ENCODE assay signal across 37 cellular contexts in the genomic region with DNA sequence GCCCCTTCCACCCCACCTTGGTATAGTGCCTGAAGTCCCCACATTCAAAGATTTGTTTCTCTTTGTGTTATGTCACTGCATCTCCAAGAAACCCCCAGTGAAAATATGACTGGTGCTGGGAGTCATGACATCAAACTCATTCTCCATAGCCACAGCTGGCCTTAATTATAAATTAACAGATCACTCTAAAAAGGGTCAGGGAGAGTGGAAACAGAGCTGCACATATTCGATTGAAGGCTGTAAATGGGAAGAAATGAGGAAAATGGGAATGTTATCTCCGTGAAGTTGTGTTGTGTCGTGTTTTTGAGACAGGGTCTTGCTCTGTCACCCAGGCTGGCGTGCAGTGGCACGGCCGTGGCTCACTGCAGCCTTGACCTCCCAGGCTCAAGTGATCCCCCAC.
"Had no signal": no experiment of that assay in that cellular context is flagged by ENCODE, and none has a peak within 500 bp of the region (broad histone marks: within the 10 kb centered on the region; RNA-seq: fewer than 3 reads in every experiment).

No MANE protein-coding gene starts in this region.

- DNase-seq: activated CD4-positive, alpha-beta memory T cell treated with anti-CD3 and anti-CD28 coated beads, Interleukin-2, amount 10 ng/mL, durations not matched to agents 7 days and 5 days; activated CD4-positive, alpha-beta T cell treated with anti-CD3 and anti-CD28 coated beads for 1 hour; activated CD4-positive, alpha-beta T cell treated with anti-CD3 and anti-CD28 coated beads for 36 hours; activated CD4-positive, alpha-beta T cell treated with anti-CD3 and anti-CD28 coated beads for 48 hours; activated CD4-positive, alpha-beta T cell treated with anti-CD3 and anti-CD28 coated beads, Interleukin-2, amount 50 U/mL, for 48 hours; activated CD4-positive, CD25-positive, alpha-beta regulatory T cell; activated CD8-positive, alpha-beta memory T cell treated with anti-CD3 and anti-CD28 coated beads for 24 hours; activated CD8-positive, alpha-beta memory T cell treated with anti-CD3 and anti-CD28 coated beads, Interleukin-2, amount 10 ng/mL, durations not matched to agents 7 days and 5 days; activated CD8-positive, alpha-beta memory T cell treated with anti-CD3 and anti-CD28 coated beads, Interleukin-2, amount 50 U/mL, for 48 hours; activated CD8-positive, alpha-beta T cell treated with anti-CD3 and anti-CD28 coated beads, Interleukin-2, amount 10 ng/mL, durations not matched to agents 7 days and 5 days; activated effector memory CD4-positive, alpha-beta T cell treated with Interleukin-2 at 50 U/mL for 16 hours; activated gamma-delta T cell; activated naive CD4-positive, alpha-beta T cell treated with anti-CD3 and anti-CD28 coated beads, Interleukin-2, amount 10 ng/mL, durations not matched to agents 7 days and 5 days; activated naive CD4-positive, alpha-beta T cell treated with Interleukin-2 at 50 U/mL for 16 hours; activated naive CD8-positive, alpha-beta T cell treated with anti-CD3 and anti-CD28 coated beads, Interleukin-2, amount 10 ng/mL, durations not matched to agents 7 days and 5 days; activated naive CD8-positive, alpha-beta T cell treated with anti-CD3 and anti-CD28 coated beads, Interleukin-2, amount 50 U/mL, for 24 hours; activated T-cell treated with anti-CD3 and anti-CD28 coated beads, Interleukin-2, amount 50 U/mL, for 24 hours; activated T-cell treated with anti-CD3 and anti-CD28 coated beads, Interleukin-2, amount 50 U/mL, for 48 hours; amygdala; anterior cingulate cortex; caudate nucleus; cerebellar nuclear complex; T-helper 1 cell; T-helper 2 cell; T-helper 9 cell had no signal

- H3K36me3 Mint-ChIP-seq: activated CD8-positive, alpha-beta memory T cell treated with anti-CD3 and anti-CD28 coated beads, Interleukin-2, amount 10 ng/mL, durations not matched to agents 7 days and 5 days; activated naive CD8-positive, alpha-beta T cell treated with anti-CD3 and anti-CD28 coated beads, Interleukin-2, amount 10 ng/mL, durations not matched to agents 7 days and 5 days had no signal

- H3K9me3 Mint-ChIP-seq: activated CD4-positive, alpha-beta memory T cell treated with anti-CD3 and anti-CD28 coated beads, Interleukin-2, amount 10 ng/mL, durations not matched to agents 7 days and 5 days; activated naive CD4-positive, alpha-beta T cell treated with anti-CD3 and anti-CD28 coated beads, Interleukin-2, amount 10 ng/mL, durations not matched to agents 7 days and 5 days; activated naive CD4-positive, alpha-beta T cell treated with anti-CD3 and anti-CD28 coated beads, Interleukin-2, amount 50 U/mL, for 24 hours; activated naive CD8-positive, alpha-beta T cell treated with anti-CD3 and anti-CD28 coated beads, Interleukin-2, amount 10 ng/mL, durations not matched to agents 7 days and 5 days; activated naive CD8-positive, alpha-beta T cell treated with anti-CD3 and anti-CD28 coated beads, Interleukin-2, amount 50 U/mL, for 24 hours; activated T-cell treated with anti-CD3 and anti-CD28 coated beads, Interleukin-2, amount 50 U/mL, for 24 hours; activated T-helper 2 cell treated with anti-CD3 and anti-CD28 coated beads, Interferon-gamma antibody, Interleukin-2, Interleukin-4, amounts not matched to agents 10 μg/mL and 5 μg/mL and 100 μg/mL, durations not matched to agents 14 hours and 24 hours and 36 hours; brain; central memory CD8-positive, alpha-beta T cell; T-helper 1 cell treated with Interleukin-12 subunit alpha and Interleukin-12 subunit beta and Interleukin-4 antibody, amounts not matched to agents 30 μg/mL and 1 μg/mL, for 36 hours; T-helper 2 cell treated with Interferon-gamma antibody and Interleukin-4, amounts not matched to agents 5 μg/mL and 100 μg/mL, for 36 hours; WTC11 had no signal

- H3K4me1 Mint-ChIP-seq: activated CD4-positive, alpha-beta memory T cell treated with anti-CD3 and anti-CD28 coated beads, Interleukin-2, amount 10 ng/mL, durations not matched to agents 7 days and 5 days; activated CD4-positive, alpha-beta T cell treated with anti-CD3 and anti-CD28 coated beads for 36 hours; activated naive CD4-positive, alpha-beta T cell treated with anti-CD3 and anti-CD28 coated beads, Interleukin-2, amount 10 ng/mL, durations not matched to agents 7 days and 5 days; activated naive CD4-positive, alpha-beta T cell treated with anti-CD3 and anti-CD28 coated beads, Interleukin-2, amount 50 U/mL, for 24 hours; activated naive CD8-positive, alpha-beta T cell treated with anti-CD3 and anti-CD28 coated beads, Interleukin-2, amount 10 ng/mL, durations not matched to agents 7 days and 5 days; activated naive CD8-positive, alpha-beta T cell treated with anti-CD3 and anti-CD28 coated beads, Interleukin-2, amount 50 U/mL, for 24 hours; brain; central memory CD8-positive, alpha-beta T cell; WTC11 had no signal

- H3K27me3 Mint-ChIP-seq: activated CD4-positive, alpha-beta memory T cell treated with anti-CD3 and anti-CD28 coated beads, Interleukin-2, amount 10 ng/mL, durations not matched to agents 7 days and 5 days; activated CD4-positive, alpha-beta T cell treated with anti-CD3 and anti-CD28 coated beads for 36 hours; activated CD8-positive, alpha-beta memory T cell treated with anti-CD3 and anti-CD28 coated beads, Interleukin-2, amount 10 ng/mL, durations not matched to agents 7 days and 5 days; activated naive CD4-positive, alpha-beta T cell treated with anti-CD3 and anti-CD28 coated beads, Interleukin-2, amount 10 ng/mL, durations not matched to agents 7 days and 5 days; activated naive CD4-positive, alpha-beta T cell treated with anti-CD3 and anti-CD28 coated beads, Interleukin-2, amount 50 U/mL, for 24 hours; activated naive CD8-positive, alpha-beta T cell; activated naive CD8-positive, alpha-beta T cell treated with anti-CD3 and anti-CD28 coated beads, Interleukin-2, amount 10 ng/mL, durations not matched to agents 7 days and 5 days; activated naive CD8-positive, alpha-beta T cell treated with anti-CD3 and anti-CD28 coated beads, Interleukin-2, amount 50 U/mL, for 24 hours; activated T-cell treated with anti-CD3 and anti-CD28 coated beads, Interleukin-2, amount 50 U/mL, for 24 hours; brain; central memory CD8-positive, alpha-beta T cell had no signal

- H3K4me3 Mint-ChIP-seq: activated CD4-positive, alpha-beta memory T cell treated with anti-CD3 and anti-CD28 coated beads, Interleukin-2, amount 10 ng/mL, durations not matched to agents 7 days and 5 days; activated CD4-positive, alpha-beta T cell treated with anti-CD3 and anti-CD28 coated beads for 36 hours; activated CD8-positive, alpha-beta memory T cell treated with anti-CD3 and anti-CD28 coated beads, Interleukin-2, amount 10 ng/mL, durations not matched to agents 7 days and 5 days; activated CD8-positive, alpha-beta T cell treated with anti-CD3 and anti-CD28 coated beads, Interleukin-2, amount 10 ng/mL, durations not matched to agents 7 days and 5 days; activated naive CD4-positive, alpha-beta T cell treated with anti-CD3 and anti-CD28 coated beads, Interleukin-2, amount 10 ng/mL, durations not matched to agents 7 days and 5 days; activated naive CD4-positive, alpha-beta T cell treated with anti-CD3 and anti-CD28 coated beads, Interleukin-2, amount 50 U/mL, for 24 hours; activated naive CD8-positive, alpha-beta T cell; activated naive CD8-positive, alpha-beta T cell treated with anti-CD3 and anti-CD28 coated beads, Interleukin-2, amount 10 ng/mL, durations not matched to agents 7 days and 5 days; activated naive CD8-positive, alpha-beta T cell treated with anti-CD3 and anti-CD28 coated beads, Interleukin-2, amount 50 U/mL, for 24 hours; activated T-cell treated with anti-CD3 and anti-CD28 coated beads, Interleukin-2, amount 50 U/mL, for 24 hours; brain; central memory CD8-positive, alpha-beta T cell; T-helper 1 cell treated with Interleukin-12 subunit alpha and Interleukin-12 subunit beta and Interleukin-4 antibody, amounts not matched to agents 30 μg/mL and 1 μg/mL, for 36 hours; T-helper 2 cell treated with Interferon-gamma antibody and Interleukin-4, amounts not matched to agents 5 μg/mL and 100 μg/mL, for 36 hours; WTC11 had no signal

- H3K27me3 ChIP-seq: ascending aorta, cardiac muscle cell had no signal

- H3K9me3 ChIP-seq: ascending aorta had no signal

- H3K27ac ChIP-seq: ascending aorta, cardiac muscle cell, VCaP had no signal

- H3K27ac Mint-ChIP-seq: activated CD4-positive, alpha-beta memory T cell treated with anti-CD3 and anti-CD28 coated beads, Interleukin-2, amount 10 ng/mL, durations not matched to agents 7 days and 5 days; activated CD4-positive, alpha-beta T cell treated with anti-CD3 and anti-CD28 coated beads for 36 hours; activated CD8-positive, alpha-beta memory T cell treated with anti-CD3 and anti-CD28 coated beads, Interleukin-2, amount 10 ng/mL, durations not matched to agents 7 days and 5 days; activated CD8-positive, alpha-beta T cell treated with anti-CD3 and anti-CD28 coated beads, Interleukin-2, amount 10 ng/mL, durations not matched to agents 7 days and 5 days; activated naive CD4-positive, alpha-beta T cell treated with anti-CD3 and anti-CD28 coated beads, Interleukin-2, amount 10 ng/mL, durations not matched to agents 7 days and 5 days; activated naive CD4-positive, alpha-beta T cell treated with anti-CD3 and anti-CD28 coated beads, Interleukin-2, amount 50 U/mL, for 24 hours; activated naive CD8-positive, alpha-beta T cell; activated naive CD8-positive, alpha-beta T cell treated with anti-CD3 and anti-CD28 coated beads, Interleukin-2, amount 10 ng/mL, durations not matched to agents 7 days and 5 days; activated naive CD8-positive, alpha-beta T cell treated with anti-CD3 and anti-CD28 coated beads, Interleukin-2, amount 50 U/mL, for 24 hours; activated T-cell treated with anti-CD3 and anti-CD28 coated beads, Interleukin-2, amount 50 U/mL, for 24 hours; activated T-helper 2 cell treated with anti-CD3 and anti-CD28 coated beads, Interferon-gamma antibody, Interleukin-2, Interleukin-4, amounts not matched to agents 10 μg/mL and 5 μg/mL and 100 μg/mL, durations not matched to agents 14 hours and 24 hours and 36 hours; brain; T-helper 1 cell treated with Interleukin-12 subunit alpha and Interleukin-12 subunit beta and Interleukin-4 antibody, amounts not matched to agents 30 μg/mL and 1 μg/mL, for 36 hours; T-helper 2 cell treated with Interferon-gamma antibody and Interleukin-4, amounts not matched to agents 5 μg/mL and 100 μg/mL, for 36 hours; WTC11 had no signal

- ATAC-seq: activated CD4-positive, alpha-beta T cell treated with anti-CD3 and anti-CD28 coated beads for 36 hours; activated CD4-positive, CD25-positive, alpha-beta regulatory T cell treated with anti-CD3 and anti-CD28 coated beads, Interleukin-2, amount 50 U/mL, for 24 hours; activated CD8-positive, alpha-beta memory T cell treated with anti-CD3 and anti-CD28 coated beads, Interleukin-2, amount 10 ng/mL, durations not matched to agents 7 days and 5 days; activated CD8-positive, alpha-beta T cell treated with anti-CD3 and anti-CD28 coated beads, Interleukin-2, amount 10 ng/mL, durations not matched to agents 7 days and 5 days; activated naive CD8-positive, alpha-beta T cell treated with anti-CD3 and anti-CD28 coated beads, Interleukin-2, amount 50 U/mL, for 24 hours; WTC11 had no signal

- H3K4me3 ChIP-seq: ascending aorta, cardiac muscle cell had no signal
